8 cellular contexts compared by ENCODE assay signal in genomic region chr14:22084393-22085281, GRCh38.
A peak's percentile ranks its signal among the peaks of the same experiment; 100 is the strongest.
DNase-seq lines count a peak whose midpoint lies in the region; FAIRE-seq and TF ChIP-seq lines count a peak whose summit lies in the region.

No MANE protein-coding gene starts in this region.

- intact Hi-C loops in ascending aorta (cut with DNase I) (no loop called here), testis (cut with DNase I; ENCODE audit: low total_unique reads) (no loop called here)

- TF ChIP-seq POLR2A in testis (IDR thresholded peaks at IDR 0.05), result no peak

- H3K27ac ChIP-seq in ascending aorta (no peak overlapping the region), testis (no peak overlapping the region)

- 45 to 46% methylated on average over 6 of the region's 6 CpGs for WGBS in testis, 2 donors

- H3K27me3 ChIP-seq in ascending aorta, result no peaks in the 10 kb centered on the region
- no peaks in the 10 kb centered on the region for H3K27me3 ChIP-seq in testis

- H3K4me1 ChIP-seq in ascending aorta, result no peaks in the 10 kb centered on the region
- H3K4me1 ChIP-seq in testis, result no peaks in the 10 kb centered on the region

- H3K4me3 ChIP-seq in ascending aorta (no peak overlapping the region), testis (no peak overlapping the region)

- TF ChIP-seq CTCF in ascending aorta (IDR thresholded peaks at IDR 0.05) (peak; percentile 7 to 57 (median 47)), testis (IDR thresholded peaks at IDR 0.05) (peak; percentile 14 to 89 (median 41))

- H3K36me3 ChIP-seq in ascending aorta (no peaks in the 10 kb centered on the region), testis (ENCODE audit: low read depth, missing control alignments) (no peaks in the 10 kb centered on the region)

- peak; percentile 18 for DNase-seq in COR-L47 (lab: John Stamatoyannopoulos, UW)
- DNase-seq in GM19239 (ENCODE audit: insufficient read length, low spot score), result no peak
- peak; percentile 41 for DNase-seq in NCI-H2196 (lab: John Stamatoyannopoulos, UW; ENCODE audit: unreplicated experiment)
- DNase-seq in ascending aorta (ENCODE audit: low spot score in 2 of 2), result no peak
- peak; percentile 34 for DNase-seq in testis
- DNase-seq in mesenteric fat pad (ENCODE audit: low spot score), result no peak
- no peak for DNase-seq in GM19240 (ENCODE audit: insufficient read length, low spot score)

- H3K9me3 ChIP-seq in ascending aorta, result no peaks in the 10 kb centered on the region
- H3K9me3 ChIP-seq in testis, result no peaks in the 10 kb centered on the region

- FAIRE-seq in GM19239 (lab: Jason Lieb, UNC) (peak; percentile 87), islet of Langerhans (lab: Jason Lieb, UNC) (peak; percentile 9)

Comparison
In these comparisons a context has a peak if more than half of its experiments do, and no peak if none do; other contexts are left out.
1. DNase-seq: peak in COR-L47 (single experiment), NCI-H2196 (single experiment) and testis (single experiment); none in GM19239 (single experiment), ascending aorta (0 of 2), mesenteric fat pad (single experiment) and GM19240 (single experiment).